Comparison of ENCODE assay signal across 8 cellular contexts in genomic region chr7:1028044-1028770, GRCh38. TPM values are rescaled to one million over a fixed set of nuclear protein-coding genes. Genes with fewer than 3 reads are reported as not detected.
DNase-seq lines count a peak whose midpoint lies in the region; ATAC-seq and TF ChIP-seq lines count a peak whose summit lies in the region.

No MANE protein-coding gene starts in this region.

- peak overlapping the region; percentile 49 for H3K27ac ChIP-seq in mammary epithelial cell (ENCODE audit: insufficient read depth, low read depth, low read length)
- H3K27ac ChIP-seq in skin epidermis: peak overlapping the region; percentile 28 to 96 (median 87)

- DNase-seq in GM13977 (ENCODE audit: low spot score): peak; percentile 99
- DNase-seq in NCI-H1417 treated with DMSO at 0.1 percent for 48 hours (lab: John Stamatoyannopoulos, UW): peak; percentile 28
- peak; percentile 78 for DNase-seq in UCSD-AML1 (lab: John Stamatoyannopoulos, UW; ENCODE audit: unreplicated experiment)
- DNase-seq in mammary epithelial cell: peak; percentile 88
- DNase-seq in iPS-NIHi7 (ENCODE audit: extremely low spot score): peak; percentile 98
- no peak for DNase-seq in NK-92 treated with Interleukin-12 subunit alpha and Interleukin-12 subunit beta, amount 100 ng/mL, for 24 hours (lab: John Stamatoyannopoulos, UW)

- H3K9me3 ChIP-seq in mammary epithelial cell (replicated peaks; ENCODE audit: insufficient read depth, low read length): no peaks in the 10 kb centered on the region

- peaks cover 49% of the 10 kb centered on the region for H3K79me2 ChIP-seq in mammary epithelial cell (ENCODE audit: insufficient read depth, low read length)

- in situ Hi-C loops in GM13977 (cut with MboI; ENCODE audit: low pct_unique_long_range_greater_than_20kb, low sequenced_read_pairs, unreplicated experiment): no loop called here
- in situ Hi-C loops in mammary epithelial cell (cut with MboI; ENCODE audit: low sequenced_read_pairs in 2 of 2): no loop called here

- peak overlapping the region; percentile 84 for H2AFZ ChIP-seq in mammary epithelial cell (ENCODE audit: low read depth, low read length)

- peak overlapping the region; percentile 57 for H3K9ac ChIP-seq in mammary epithelial cell (ENCODE audit: insufficient read depth, low read length)

- 0% methylated on average over 13 of the region's 77 CpGs for WGBS in mammary epithelial cell (ENCODE audit: low coverage, missing lambda C conversion rate)

- H4K20me1 ChIP-seq in mammary epithelial cell (ENCODE audit: insufficient read depth, low read length): no peaks in the 10 kb centered on the region

- TF ChIP-seq CTCF in GM13977 (IDR thresholded peaks at IDR 0.05; ENCODE audit: extremely low read depth, insufficient read depth, missing control alignments) (no peak), mammary epithelial cell (conservative IDR thresholded peaks at IDR 0.05 in 1 of 2, IDR thresholded peaks at IDR 0.05 in 1 of 2; ENCODE audit: extremely low read depth in 1 of 2, insufficient read depth in 1 of 2, low read depth in 1 of 2, low read length in 2 of 2) (no peak)

- CTCF ChIA-PET in mammary epithelial cell (lab: Charles Lee; ENCODE audit: low non-redundant PET): no interaction called here

- no TSS peak for BruUV-seq in mammary epithelial cell (replicated peaks; lab: Mats Ljungman, UMichigan)

- no peaks in the 10 kb centered on the region for H3K27me3 ChIP-seq in mammary epithelial cell (ENCODE audit: insufficient read depth, low read length)

- peak; percentile 49 for ATAC-seq in HG02678 (IDR thresholded peaks at IDR 0.05; ENCODE audit: unreplicated experiment)

- H3K36me3 ChIP-seq in mammary epithelial cell (ENCODE audit: insufficient read depth, low read length): peaks cover 3% of the 10 kb centered on the region

- dilution Hi-C loops in mammary epithelial cell (cut with HindIII; ENCODE audit: low sequenced_read_pairs): no loop called here

- H3K4me1 ChIP-seq in mammary epithelial cell (ENCODE audit: insufficient read depth, low read length): peaks cover 19% of the 10 kb centered on the region

- H3K4me3 ChIP-seq in mammary epithelial cell (replicated peaks in 1 of 3; ENCODE audit: insufficient read depth in 1 of 3, low read depth in 2 of 3, low read length in 3 of 3) (peak overlapping the region; percentile 65 to 72 (median 66)), skin epidermis (peak overlapping the region; percentile 50 to 84 (median 66))

- intact Hi-C loops in mammary epithelial cell (cut with micrococcal nuclease): loop anchor here (5.0 kb wide), 1 partner anchor 39 kb away; no protein-coding TSS in a partner anchor

- peak overlapping the region; percentile 97 for H3K4me2 ChIP-seq in mammary epithelial cell (ENCODE audit: insufficient read depth, low read depth, low read length)

RNA-seq across cellular contexts. Expression of gene GPR146, which starts 16.1 kb away (rescaled TPM):
- under 1 TPM; 0.17 to 0.61 TPM for total RNA-seq in mammary epithelial cell
- 1.4 TPM for polyA plus RNA-seq in mammary epithelial cell
- not detected for polyA minus RNA-seq in mammary epithelial cell

RNA-seq across cellular contexts. Expression of gene CYP2W1, which starts 45.2 kb away (rescaled TPM):
- total RNA-seq in mammary epithelial cell: not detected
- polyA plus RNA-seq in mammary epithelial cell: not detected
- polyA minus RNA-seq in mammary epithelial cell: not detected

RNA-seq across cellular contexts. Expression of gene COX19, which starts 52.9 kb away (rescaled TPM):
- total RNA-seq in mammary epithelial cell: 10 to 100 TPM; 11.2 to 15.9 TPM
- 4.5 TPM for polyA plus RNA-seq in mammary epithelial cell
- polyA minus RNA-seq in mammary epithelial cell: 1.9 TPM

RNA-seq across cellular contexts. Expression of gene GPER1, which starts 59.7 kb away (rescaled TPM):
- total RNA-seq in mammary epithelial cell: under 1 TPM; 0.33 to 0.45 TPM
- 1.1 TPM for polyA plus RNA-seq in mammary epithelial cell
- 1.3 TPM for polyA minus RNA-seq in mammary epithelial cell
